In the genomic region with DNA sequence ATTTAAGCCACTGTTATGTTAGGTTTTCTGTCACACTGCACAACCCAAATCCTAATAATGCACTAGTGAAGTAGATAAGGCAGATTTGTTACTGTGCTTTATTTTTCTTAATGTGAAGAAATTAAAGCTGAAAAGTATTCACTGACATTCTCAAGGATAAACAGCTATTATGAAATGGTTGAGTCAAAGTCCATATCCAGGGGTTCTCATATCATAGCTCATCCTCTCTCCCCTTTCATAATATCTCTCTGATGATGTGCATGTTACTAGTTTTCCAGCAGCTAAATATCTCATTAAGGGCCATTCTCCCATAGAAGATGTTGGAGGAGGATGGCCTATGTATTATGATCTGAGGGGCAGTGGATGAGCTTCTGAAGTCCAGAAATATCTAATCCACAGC, we compare ENCODE assay signal across 25 cellular contexts. TPM values are rescaled to one million over a fixed set of nuclear protein-coding genes. Genes with fewer than 3 reads are reported as not detected.
"Had no signal": no experiment of that assay in that cellular context is flagged by ENCODE, and none has a peak within 500 bp of the region (broad histone marks: within the 10 kb centered on the region; RNA-seq: fewer than 3 reads in every experiment).

No MANE protein-coding gene starts in this region.

- ATAC-seq: HepG2, Panc1, PC-3 had no signal

- DNase-seq: IMR-90; Karpas-422; KG1; MM.1S; NCI-H1092 treated with DMSO at 0.1 percent for 48 hours; NCI-H1436; NCI-H187; NCI-H2029; NCI-H2081 treated with DMSO at 0.1 percent for 48 hours; NCI-H2171; NCI-H226; NCI-H446; NCI-H510A; NCI-H524 treated with DMSO at 0.1 percent for 48 hours; NCI-H69; NCI-H774; NK-92 treated with Interleukin-12 subunit alpha and Interleukin-12 subunit beta, amount 100 ng/mL, for 24 hours; PC-3; SHP77; SK-N-SH had no signal

- H3K27ac ChIP-seq: RWPE1 had no signal

- FAIRE-seq: HepG2 had no signal

RNA-seq across cellular contexts. Expression of a gene that starts 53.6 kb away (rescaled TPM):
- total RNA-seq: HepG2, OCI-LY7, SK-MEL-5 had no signal
- polyA plus RNA-seq: HepG2 had no signal
